In the genomic region with DNA sequence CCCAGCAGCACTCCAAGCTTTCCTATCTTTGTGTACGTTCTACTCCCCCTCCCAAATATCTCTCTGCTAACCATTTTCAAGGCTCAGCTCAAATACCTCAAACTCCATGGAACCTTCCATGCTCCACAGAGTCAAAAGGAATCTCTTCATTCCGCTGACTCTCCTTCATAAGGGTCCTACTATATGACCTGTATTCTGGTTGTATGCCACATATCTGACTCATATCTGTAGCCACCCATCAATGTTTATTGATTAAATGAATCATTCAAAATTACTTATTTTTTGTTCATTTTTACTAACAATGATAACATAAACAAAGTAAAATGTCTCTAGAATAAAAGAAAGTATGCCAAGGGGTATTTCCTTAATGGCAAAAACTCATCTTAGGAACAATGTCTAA, we compare ENCODE assay signal across 1 cellular context.
TF ChIP-seq lines count a peak whose summit lies in the region.

No MANE protein-coding gene starts in this region.

TF ChIP-seq in GM23338, 12 proteins besides CTCF, POLR2A, EP300 and RAD21 (continued from another document):
- TF ChIP-seq ZNF114 (CRISPR knock-in tag; IDR thresholded peaks at IDR 0.05), result no peak
- no peak for TF ChIP-seq STAT1 (IDR thresholded peaks at IDR 0.05; ENCODE audit: unreplicated experiment)
- no peak for TF ChIP-seq CREB1 (CRISPR knock-in tag; IDR thresholded peaks at IDR 0.05; ENCODE audit: low read depth)
